ENCODE assay signal across 2 cellular contexts in genomic region chr3:146739203-146739671, GRCh38.
TF ChIP-seq lines count a peak whose summit lies in the region.

No MANE protein-coding gene starts in this region.

TF ChIP-seq in IMR-90, 13 proteins besides CTCF, POLR2A, EP300 and RAD21:
- TF ChIP-seq CEBPB (IDR thresholded peaks at IDR 0.05; ENCODE audit: low read depth, low read length) (no peak), USF2 (IDR thresholded peaks at IDR 0.05; ENCODE audit: low read depth, low read length) (no peak), MXI1 (IDR thresholded peaks at IDR 0.05; ENCODE audit: borderline replicate concordance, low read depth, low read length) (no peak), MAZ (IDR thresholded peaks at IDR 0.05; ENCODE audit: borderline replicate concordance, low read depth, low read length) (no peak), ELK1 (IDR thresholded peaks at IDR 0.05; ENCODE audit: borderline replicate concordance, low read depth, low read length) (no peak), RFX5 (IDR thresholded peaks at IDR 0.05; ENCODE audit: low read depth, low read length) (no peak), SMC3 (IDR thresholded peaks at IDR 0.05; ENCODE audit: low read depth, low read length) (no peak), CHD1 (IDR thresholded peaks at IDR 0.05; ENCODE audit: low read depth, low read length) (no peak), BHLHE40 (IDR thresholded peaks at IDR 0.05; ENCODE audit: low read depth, low read length) (no peak), NFE2L2 (IDR thresholded peaks at IDR 0.05; ENCODE audit: low read depth, low read length) (no peak), MAFK (IDR thresholded peaks at IDR 0.05; ENCODE audit: low read depth, low read length) (no peak), FOS (IDR thresholded peaks at IDR 0.05; ENCODE audit: low read depth, low read length) (no peak), RCOR1 (IDR thresholded peaks at IDR 0.05; ENCODE audit: insufficient replicate concordance, low read length) (no peak)
TF ChIP-seq in IMR-90: peak in this region for 0.

TF ChIP-seq in H1, 55 proteins besides CTCF, POLR2A, EP300 and RAD21:
- TF ChIP-seq POU5F1 (IDR thresholded peaks at IDR 0.05; ENCODE audit: low read depth, low read length) (no peak), POLR2AphosphoS5 (IDR thresholded peaks at IDR 0.05; ENCODE audit: low read depth, low read length) (no peak), CEBPB (IDR thresholded peaks at IDR 0.05; ENCODE audit: low read depth, low read length) (no peak), SP1 (IDR thresholded peaks at IDR 0.05; ENCODE audit: low read depth, low read length) (no peak), CTBP2 (IDR thresholded peaks at IDR 0.05; ENCODE audit: borderline replicate concordance, insufficient read depth, insufficient read length, low read length) (no peak), CBX5 (IDR thresholded peaks at IDR 0.05; ENCODE audit: low read depth, low read length) (no peak), GTF2F1 (IDR thresholded peaks at IDR 0.05; ENCODE audit: borderline replicate concordance, low read depth, low read length) (no peak), SIX5 (IDR thresholded peaks at IDR 0.05; ENCODE audit: low read depth, low read length) (no peak), NRF1 (IDR thresholded peaks at IDR 0.05; ENCODE audit: low read depth, low read length) (no peak), TAF7 (optimal IDR thresholded peaks at IDR 0.05; ENCODE audit: borderline replicate concordance, low read depth, low read length) (no peak), FOSL1 (IDR thresholded peaks at IDR 0.05; ENCODE audit: insufficient read depth, low read depth, low read length) (no peak), GABPA (IDR thresholded peaks at IDR 0.05; ENCODE audit: borderline replicate concordance, insufficient read depth, low read length) (no peak), ATF2 (IDR thresholded peaks at IDR 0.05; ENCODE audit: low read length) (no peak), CHD1 (IDR thresholded peaks at IDR 0.05; ENCODE audit: low read depth, low read length) (no peak), HDAC6 (IDR thresholded peaks at IDR 0.05; ENCODE audit: low read depth, low read length) (no peak), MAX (IDR thresholded peaks at IDR 0.05) (no peak), TCF12 (IDR thresholded peaks at IDR 0.05; ENCODE audit: low read depth, low read length) (no peak), CHD2 (IDR thresholded peaks at IDR 0.05; ENCODE audit: low read length) (no peak)
